ENCODE assay signal across 22 cellular contexts in the genomic region with DNA sequence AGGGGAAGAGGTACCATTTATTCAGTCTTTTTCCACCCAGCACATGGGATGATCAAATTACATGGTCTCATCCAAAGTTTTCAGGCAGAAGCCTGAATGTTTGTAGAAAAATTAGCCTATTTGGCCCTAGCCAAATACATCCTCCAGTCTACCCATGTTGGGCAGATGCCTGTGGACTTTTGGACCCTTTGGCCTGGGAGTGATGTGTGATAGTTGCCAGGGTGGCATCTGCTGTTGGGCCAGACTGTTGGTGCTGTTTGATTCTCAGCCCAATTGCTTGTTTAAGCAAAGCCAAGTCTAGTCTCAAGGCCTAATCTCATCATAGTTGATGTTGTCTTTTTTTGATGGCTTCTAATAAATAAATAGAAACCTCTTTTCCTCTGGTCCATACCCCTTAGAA.
"Had no signal": no experiment of that assay in that cellular context is flagged by ENCODE, and none has a peak within 500 bp of the region (broad histone marks: within the 10 kb centered on the region; RNA-seq: fewer than 3 reads in every experiment).

No MANE protein-coding gene starts in this region.

- ATAC-seq: activated CD4-positive, alpha-beta T cell treated with anti-CD3 and anti-CD28 coated beads for 36 hours; activated CD8-positive, alpha-beta memory T cell treated with anti-CD3 and anti-CD28 coated beads, Interleukin-2, amount 10 ng/mL, durations not matched to agents 7 days and 5 days; activated CD8-positive, alpha-beta T cell treated with anti-CD3 and anti-CD28 coated beads, Interleukin-2, amount 10 ng/mL, durations not matched to agents 7 days and 5 days; activated naive CD4-positive, alpha-beta T cell treated with anti-CD3 and anti-CD28 coated beads, Interleukin-2, amount 50 U/mL, for 72 hours; activated T-cell treated with anti-CD3 and anti-CD28 coated beads, Interleukin-2, amount 50 U/mL, for 72 hours had no signal

- DNase-seq: activated CD4-positive, alpha-beta memory T cell treated with anti-CD3 and anti-CD28 coated beads for 36 hours; activated CD4-positive, alpha-beta T cell treated with anti-CD3 and anti-CD28 coated beads for 36 hours; activated CD4-positive, alpha-beta T cell treated with anti-CD3 and anti-CD28 coated beads, Interleukin-2, amount 10 ng/mL, durations not matched to agents 24 days and 14 days; activated CD4-positive, CD25-positive, alpha-beta regulatory T cell; activated CD4-positive, CD25-positive, alpha-beta regulatory T cell treated with anti-CD3 and anti-CD28 coated beads, Interleukin-2, amount 50 U/mL, for 72 hours; activated CD8-positive, alpha-beta memory T cell treated with anti-CD3 and anti-CD28 coated beads, Interleukin-2, amount 10 ng/mL, durations not matched to agents 7 days and 5 days; activated CD8-positive, alpha-beta memory T cell treated with anti-CD3 and anti-CD28 coated beads, Interleukin-2, amount 50 U/mL, for 4 hours; activated CD8-positive, alpha-beta T cell treated with anti-CD3 and anti-CD28 coated beads, Interleukin-2, amount 10 ng/mL, durations not matched to agents 7 days and 5 days; activated gamma-delta T cell; activated naive CD4-positive, alpha-beta T cell; activated naive CD4-positive, alpha-beta T cell treated with anti-CD3 and anti-CD28 coated beads, Interleukin-2, amount 10 ng/mL, durations not matched to agents 7 days and 5 days; activated naive CD8-positive, alpha-beta T cell treated with anti-CD3 and anti-CD28 coated beads, Interleukin-2, amount 10 ng/mL, durations not matched to agents 7 days and 5 days; activated T-cell treated with anti-CD3 and anti-CD28 coated beads, Interleukin-2, amount 50 U/mL, for 24 hours; activated T-cell treated with anti-CD3 and anti-CD28 coated beads, Interleukin-2, amount 50 U/mL, for 72 hours; central memory CD4-positive, alpha-beta T cell; colonic mucosa; effector CD8-positive, alpha-beta T cell; esophagus squamous epithelium; foreskin fibroblast; head of caudate nucleus; T-helper 2 cell had no signal
